8 cellular contexts compared by ENCODE assay signal in the genomic region with DNA sequence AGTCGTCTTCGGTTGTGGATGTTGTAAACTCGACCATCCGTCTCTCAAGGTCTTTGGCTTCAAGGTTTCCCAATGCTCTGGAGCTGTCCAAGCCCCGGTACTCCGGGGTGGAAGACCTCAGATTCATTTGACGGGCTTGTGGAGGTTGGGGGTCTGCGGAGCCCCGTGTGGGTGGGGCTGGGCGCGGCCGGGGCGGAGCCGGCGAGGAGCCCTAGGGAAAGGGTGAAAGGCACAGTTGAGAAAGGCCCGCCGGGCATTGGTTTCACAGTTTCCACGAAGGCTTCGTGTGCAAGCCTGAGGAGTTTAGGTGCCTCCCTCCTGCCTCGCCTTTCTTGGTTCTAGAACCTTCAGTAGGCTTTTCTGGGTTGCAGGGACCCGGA. TPM values are rescaled to one million over a fixed set of nuclear protein-coding genes. Genes with fewer than 3 reads are reported as not detected.
DNase-seq lines count a peak whose midpoint lies in the region; ATAC-seq and TF ChIP-seq lines count a peak whose summit lies in the region.

No MANE protein-coding gene starts in this region.

- H3K79me2 ChIP-seq in smooth muscle cell (ENCODE audit: low read depth), result peaks cover 41% of the 10 kb centered on the region

- H3K9me3 ChIP-seq in smooth muscle cell (replicated peaks; ENCODE audit: low read depth), result no peaks in the 10 kb centered on the region

- peaks cover 6% of the 10 kb centered on the region for H3K36me3 Mint-ChIP-seq in activated CD8-positive, alpha-beta T cell treated with anti-CD3 and anti-CD28 coated beads for 36 hours (ENCODE audit: low read depth)

- H3K4me2 ChIP-seq in smooth muscle cell, result peak overlapping the region; percentile 93

- H3K27me3 ChIP-seq in smooth muscle cell (ENCODE audit: low read depth), result no peaks in the 10 kb centered on the region

- CTCF ChIA-PET in activated CD8-positive, alpha-beta T cell treated with anti-CD3 and anti-CD28 coated beads for 36 hours (lab: Charles Lee), result no interaction called here

- H3K36me3 ChIP-seq in smooth muscle cell (ENCODE audit: low read depth), result no peaks in the 10 kb centered on the region

- peaks cover 9% of the 10 kb centered on the region for H3K27me3 Mint-ChIP-seq in activated CD8-positive, alpha-beta T cell treated with anti-CD3 and anti-CD28 coated beads for 36 hours

- POLR2A ChIA-PET in activated CD8-positive, alpha-beta T cell treated with anti-CD3 and anti-CD28 coated beads for 36 hours (lab: Charles Lee), result interaction anchor here (0.6 to 2.9 kb wide), 6 partner anchors 15 to 1068 kb away, joined by 3 to 17 read pairs (median 5); partner anchors contain the start of gene MAPKBP1

- H3K9me3 Mint-ChIP-seq in activated CD8-positive, alpha-beta T cell treated with anti-CD3 and anti-CD28 coated beads for 36 hours, result peaks cover 5% of the 10 kb centered on the region

- H3K4me1 ChIP-seq in smooth muscle cell (ENCODE audit: low read depth), result peaks cover 6% of the 10 kb centered on the region

- H3K9ac ChIP-seq in smooth muscle cell (ENCODE audit: low read depth), result peak overlapping the region; percentile 45

- peak overlapping the region; percentile 80 for H3K27ac ChIP-seq in smooth muscle cell (ENCODE audit: low read depth)

- peaks cover 41% of the 10 kb centered on the region for H4K20me1 ChIP-seq in smooth muscle cell (ENCODE audit: low read depth)

- peak overlapping the region; percentile 93 for H3K27ac Mint-ChIP-seq in activated CD8-positive, alpha-beta T cell treated with anti-CD3 and anti-CD28 coated beads for 36 hours

- peak overlapping the region; percentile 57 for H3K4me3 ChIP-seq in HFF-Myc (replicated peaks; ENCODE audit: low read depth, low read length)
- peak overlapping the region; percentile 77 for H3K4me3 ChIP-seq in iPS-11a (ENCODE audit: low read depth, low read length)
- H3K4me3 ChIP-seq in smooth muscle cell, result peak overlapping the region; percentile 57

- DNase-seq in HFF-Myc (ENCODE audit: extremely low read depth, low read depth), result no peak
- DNase-seq in activated CD8-positive, alpha-beta T cell treated with anti-CD3 and anti-CD28 coated beads for 36 hours, result no peak
- DNase-seq in smooth muscle cell (lab: John Stamatoyannopoulos, UW; ENCODE audit: unreplicated experiment), result no peak
- no peak for DNase-seq in GM13977 (ENCODE audit: low spot score)
- no peak for DNase-seq in NCI-H2029 (lab: John Stamatoyannopoulos, UW)
- DNase-seq in NCI-H1930 (lab: John Stamatoyannopoulos, UW), result no peak
- no peak for DNase-seq in COLO668 (lab: John Stamatoyannopoulos, UW; ENCODE audit: unreplicated experiment)

- H2AFZ ChIP-seq in smooth muscle cell (ENCODE audit: low read depth), result peak overlapping the region; percentile 91

- WGBS in smooth muscle cell (ENCODE audit: low lambda C conversion rate), result 3% methylated on average over 21 of the region's 21 CpGs

- TF ChIP-seq CTCF in HFF-Myc (IDR thresholded peaks at IDR 0.05; ENCODE audit: low read depth, low read length, missing control alignments) (no peak), smooth muscle cell (IDR thresholded peaks at IDR 0.05; ENCODE audit: borderline replicate concordance, insufficient read depth, poor library complexity, severe bottlenecking) (no peak), GM13977 (IDR thresholded peaks at IDR 0.05; ENCODE audit: extremely low read depth, insufficient read depth, missing control alignments) (no peak)
- TF ChIP-seq CTCF in activated CD8-positive, alpha-beta T cell treated with anti-CD3 and anti-CD28 coated beads for 36 hours (IDR thresholded peaks at IDR 0.05), result no peak

- peak overlapping the region; percentile 85 for H3K4me3 Mint-ChIP-seq in activated CD8-positive, alpha-beta T cell treated with anti-CD3 and anti-CD28 coated beads for 36 hours

- in situ Hi-C loops in GM13977 (cut with MboI; ENCODE audit: low pct_unique_long_range_greater_than_20kb, low sequenced_read_pairs, unreplicated experiment), result no loop called here

- H3K4me1 Mint-ChIP-seq in activated CD8-positive, alpha-beta T cell treated with anti-CD3 and anti-CD28 coated beads for 36 hours (ENCODE audit: low read depth), result peaks cover 40% of the 10 kb centered on the region

- no peaks in the 10 kb centered on the region for H3F3A ChIP-seq in smooth muscle cell (ENCODE audit: low read depth)

- no peak for ATAC-seq in activated CD8-positive, alpha-beta T cell treated with anti-CD3 and anti-CD28 coated beads for 36 hours

- intact Hi-C loops in activated CD8-positive, alpha-beta T cell treated with anti-CD3 and anti-CD28 coated beads for 36 hours (cut with micrococcal nuclease), result no loop called here

RNA-seq across cellular contexts. Expression of gene MGA, which starts 0.4 kb away (rescaled TPM):
- 10 to 100 TPM; 30.7 to 32.6 TPM for total RNA-seq in activated CD8-positive, alpha-beta T cell treated with anti-CD3 and anti-CD28 coated beads for 36 hours
- total RNA-seq in smooth muscle cell, result 52.9 and 56.3 TPM in 2 replicates
- 5.5 and 10.3 TPM in 2 replicates for polyA plus RNA-seq in smooth muscle cell
